In genomic region chr4:5409237-5409636, GRCh38 we compare ENCODE assay signal across 19 cellular contexts.
"Had no signal": no experiment of that assay in that cellular context is flagged by ENCODE, and none has a peak within 500 bp of the region (broad histone marks: within the 10 kb centered on the region; RNA-seq: fewer than 3 reads in every experiment).

No MANE protein-coding gene starts in this region.

- ATAC-seq: activated CD8-positive, alpha-beta memory T cell treated with anti-CD3 and anti-CD28 coated beads, Interleukin-2, amount 10 ng/mL, durations not matched to agents 7 days and 5 days; body of pancreas; stimulated activated naive CD8-positive, alpha-beta T cell treated with anti-CD3 and anti-CD28 coated beads, Interleukin-15, Interleukin-2, amounts not matched to agents 100 U/mL and 50 U/mL, for 24 hours had no signal

- H3K4me1 Mint-ChIP-seq: activated CD8-positive, alpha-beta memory T cell treated with anti-CD3 and anti-CD28 coated beads, Interleukin-2, amount 10 ng/mL, durations not matched to agents 7 days and 5 days; activated naive CD8-positive, alpha-beta T cell treated with anti-CD3 and anti-CD28 coated beads, Interleukin-2, amount 10 ng/mL, durations not matched to agents 7 days and 5 days had no signal

- H3K36me3 Mint-ChIP-seq: activated CD4-positive, alpha-beta memory T cell treated with anti-CD3 and anti-CD28 coated beads for 36 hours; activated CD8-positive, alpha-beta memory T cell treated with anti-CD3 and anti-CD28 coated beads, Interleukin-2, amount 10 ng/mL, durations not matched to agents 7 days and 5 days had no signal

- H3K4me3 ChIP-seq: body of pancreas, lung, tibial nerve, vagina had no signal

- H3K27ac ChIP-seq: body of pancreas, tibial nerve, vagina had no signal

- H3K4me1 ChIP-seq: body of pancreas, tibial nerve, vagina had no signal

- H3K27ac Mint-ChIP-seq: activated B cell treated with CpG ODN at 0.5 μM for 24 hours; activated CD4-positive, alpha-beta memory T cell treated with anti-CD3 and anti-CD28 coated beads for 36 hours; activated CD8-positive, alpha-beta memory T cell treated with anti-CD3 and anti-CD28 coated beads, Interleukin-2, amount 10 ng/mL, durations not matched to agents 7 days and 5 days; activated naive CD8-positive, alpha-beta T cell treated with anti-CD3 and anti-CD28 coated beads, Interleukin-2, amount 10 ng/mL, durations not matched to agents 7 days and 5 days had no signal

- H3K27me3 Mint-ChIP-seq: activated B cell treated with CpG ODN at 0.5 μM for 24 hours; activated CD4-positive, alpha-beta memory T cell treated with anti-CD3 and anti-CD28 coated beads for 36 hours; activated CD8-positive, alpha-beta memory T cell treated with anti-CD3 and anti-CD28 coated beads, Interleukin-2, amount 10 ng/mL, durations not matched to agents 7 days and 5 days; activated naive CD8-positive, alpha-beta T cell treated with anti-CD3 and anti-CD28 coated beads, Interleukin-2, amount 10 ng/mL, durations not matched to agents 7 days and 5 days had no signal

- H3K36me3 ChIP-seq: tibial nerve, vagina had no signal

- H3K27me3 ChIP-seq: body of pancreas, tibial nerve, vagina had no signal

- H3K4me3 Mint-ChIP-seq: activated B cell treated with CpG ODN at 0.5 μM for 24 hours; activated CD4-positive, alpha-beta memory T cell treated with anti-CD3 and anti-CD28 coated beads for 36 hours; activated CD8-positive, alpha-beta memory T cell treated with anti-CD3 and anti-CD28 coated beads, Interleukin-2, amount 10 ng/mL, durations not matched to agents 7 days and 5 days; activated naive CD8-positive, alpha-beta T cell treated with anti-CD3 and anti-CD28 coated beads, Interleukin-2, amount 10 ng/mL, durations not matched to agents 7 days and 5 days had no signal

- H3K9me3 ChIP-seq: vagina had no signal

- DNase-seq: activated B cell treated with CpG ODN at 0.5 μM for 24 hours; activated CD4-positive, alpha-beta memory T cell treated with anti-CD3 and anti-CD28 coated beads for 36 hours; activated CD4-positive, alpha-beta T cell treated with anti-CD3 and anti-CD28 coated beads for 4 hours; activated naive CD4-positive, alpha-beta T cell treated with Interleukin-2 at 50 U/mL for 16 hours; activated naive CD8-positive, alpha-beta T cell treated with anti-CD3 and anti-CD28 coated beads, Interleukin-2, amount 10 ng/mL, durations not matched to agents 7 days and 5 days; amygdala; body of pancreas; central memory CD4-positive, alpha-beta T cell; kidney; occipital lobe; right cardiac atrium; stimulated activated CD4-positive, alpha-beta T cell treated with anti-CD3 and anti-CD28 coated beads, Interleukin-2, amount 100 ng/mL, for 24 hours; stimulated activated naive CD8-positive, alpha-beta T cell treated with anti-CD3 and anti-CD28 coated beads, Interleukin-15, Interleukin-2, amounts not matched to agents 100 U/mL and 50 U/mL, for 24 hours; T-helper 1 cell; T-helper 9 cell had no signal
